In genomic region chr22:20062043-20062765, GRCh38 we compare ENCODE assay signal across 1 cellular context.
TF ChIP-seq lines count a peak whose summit lies in the region.

No MANE protein-coding gene starts in this region.

TF ChIP-seq in HCT116, 20 proteins besides CTCF, POLR2A, EP300 and RAD21:
- TF ChIP-seq POLR2AphosphoS5 (IDR thresholded peaks at IDR 0.05; ENCODE audit: low read depth, low read length) = no peak
- TF ChIP-seq, protein P1, sequence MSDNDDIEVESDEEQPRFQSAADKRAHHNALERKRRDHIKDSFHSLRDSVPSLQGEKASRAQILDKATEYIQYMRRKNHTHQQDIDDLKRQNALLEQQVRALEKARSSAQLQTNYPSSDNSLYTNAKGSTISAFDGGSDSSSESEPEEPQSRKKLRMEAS (IDR thresholded peaks at IDR 0.05) = no peak
- no peak for TF ChIP-seq ZBTB33 (IDR thresholded peaks at IDR 0.05; ENCODE audit: extremely low read depth, insufficient replicate concordance, low read length)
- no peak for TF ChIP-seq SP1 (IDR thresholded peaks at IDR 0.05; ENCODE audit: low read depth)
- TF ChIP-seq EZH2phosphoT487 (IDR thresholded peaks at IDR 0.05; ENCODE audit: borderline replicate concordance) = no peak
- TF ChIP-seq ZNF274 (IDR thresholded peaks at IDR 0.05; ENCODE audit: low read depth, low read length) = no peak
- TF ChIP-seq SRF (IDR thresholded peaks at IDR 0.05; ENCODE audit: low read depth) = no peak
- TF ChIP-seq EGR1 (IDR thresholded peaks at IDR 0.05; ENCODE audit: low read depth) = no peak
- no peak for TF ChIP-seq FOSL1 (IDR thresholded peaks at IDR 0.05; ENCODE audit: low read depth)
